Comparison of ENCODE assay signal across 9 cellular contexts in genomic region chr5:116947691-116948528, GRCh38.
DNase-seq lines count a peak whose midpoint lies in the region; ATAC-seq and TF ChIP-seq lines count a peak whose summit lies in the region.
"Had no signal": no experiment of that assay in that cellular context is flagged by ENCODE, and none has a peak within 500 bp of the region (broad histone marks: within the 10 kb centered on the region; RNA-seq: fewer than 3 reads in every experiment).

No MANE protein-coding gene starts in this region.

- in situ Hi-C loops in brain microvascular endothelial cell (cut with HindIII; ENCODE audit: low pct_ligation_motif_present, low sequenced_read_pairs): no loop called here

- peaks cover 2% of the 10 kb centered on the region for H3K4me1 Mint-ChIP-seq in T-helper 2 cell treated with Interferon-gamma antibody and Interleukin-4, amounts not matched to agents 5 μg/mL and 100 μg/mL, for 36 hours (ENCODE audit: low read depth)

- no peaks in the 10 kb centered on the region for H3K27me3 Mint-ChIP-seq in T-helper 2 cell treated with Interferon-gamma antibody and Interleukin-4, amounts not matched to agents 5 μg/mL and 100 μg/mL, for 36 hours (ENCODE audit: low read depth)

- H3K27ac Mint-ChIP-seq in T-helper 2 cell treated with Interferon-gamma antibody and Interleukin-4, amounts not matched to agents 5 μg/mL and 100 μg/mL, for 36 hours: no peak overlapping the region

- H3K4me3 Mint-ChIP-seq in T-helper 2 cell treated with Interferon-gamma antibody and Interleukin-4, amounts not matched to agents 5 μg/mL and 100 μg/mL, for 36 hours: no peak overlapping the region

- peak; percentile 78 for TF ChIP-seq CTCF in brain microvascular endothelial cell (IDR thresholded peaks at IDR 0.05; ENCODE audit: low read depth, low read length, missing control alignments)

- H3K27me3 ChIP-seq in brain microvascular endothelial cell (replicated peaks): no peaks in the 10 kb centered on the region
- H3K27me3 ChIP-seq: BLaER1 treated with 17β-estradiol and CSF1 and Interleukin-3, amounts not matched to agents 10 nM and 100 nM had no signal

- no peak overlapping the region for H3K4me3 ChIP-seq in brain microvascular endothelial cell (ENCODE audit: low read depth, low read length)
- H3K4me3 ChIP-seq: BLaER1 treated with 17β-estradiol and CSF1 and Interleukin-3, amounts not matched to agents 10 nM and 100 nM had no signal

- H3K36me3 Mint-ChIP-seq in T-helper 2 cell treated with Interferon-gamma antibody and Interleukin-4, amounts not matched to agents 5 μg/mL and 100 μg/mL, for 36 hours (ENCODE audit: low read depth): no peaks in the 10 kb centered on the region

- no peaks in the 10 kb centered on the region for H3K9me3 Mint-ChIP-seq in T-helper 2 cell treated with Interferon-gamma antibody and Interleukin-4, amounts not matched to agents 5 μg/mL and 100 μg/mL, for 36 hours

- peak; percentile 100 for ATAC-seq in HG02759 (IDR thresholded peaks at IDR 0.05; ENCODE audit: unreplicated experiment)

- no peak overlapping the region for H3K27ac ChIP-seq in brain microvascular endothelial cell
- H3K27ac ChIP-seq: BLaER1 treated with 17β-estradiol and CSF1 and Interleukin-3, amounts not matched to agents 10 nM and 100 nM had no signal

- no peaks in the 10 kb centered on the region for H3K36me3 ChIP-seq in brain microvascular endothelial cell (replicated peaks)
- H3K36me3 ChIP-seq: BLaER1 treated with 17β-estradiol and CSF1 and Interleukin-3, amounts not matched to agents 10 nM and 100 nM had no signal

- peak; percentile 1 for DNase-seq in NCI-H510A treated with DMSO at 0.1 percent for 48 hours (lab: John Stamatoyannopoulos, UW)
- DNase-seq in NCI-H510A (lab: John Stamatoyannopoulos, UW): no peak
- peak; percentile 91 for DNase-seq in NAMALWA (ENCODE audit: low spot score)
- peak; percentile 41 for DNase-seq in T-helper 2 cell treated with Interferon-gamma antibody and Interleukin-4, amounts not matched to agents 5 μg/mL and 100 μg/mL, for 36 hours (ENCODE audit: low spot score)
- DNase-seq in brain microvascular endothelial cell: peak; percentile 29
- peak; percentile 53 for DNase-seq in kidney glomerular epithelial cell (lab: John Stamatoyannopoulos, UW)
- DNase-seq in stimulated activated CD4-positive, alpha-beta T cell treated with anti-CD3 and anti-CD28 coated beads, TNF-alpha, amount 100 ng/mL, for 48 hours (ENCODE audit: low read depth in 3 of 3): peak; percentile 17 to 48 (median 34)
